ENCODE assay signal across 11 cellular contexts in genomic region chr6:91055959-91056358, GRCh38.
"Had no signal": no experiment of that assay in that cellular context is flagged by ENCODE, and none has a peak within 500 bp of the region (broad histone marks: within the 10 kb centered on the region; RNA-seq: fewer than 3 reads in every experiment).

No MANE protein-coding gene starts in this region.

- H3K27ac Mint-ChIP-seq: GM23338, H9, HFFc6 had no signal

- H3K9ac ChIP-seq: GM23248 had no signal

- H3K27ac ChIP-seq: GM23248 had no signal

- H3K9me3 ChIP-seq: HAP-1 had no signal

- DNase-seq: GM23248, GOT3, H7, H9, HCEC 1CT, HFFc6 had no signal

- H3K4me1 Mint-ChIP-seq: GM23338 had no signal

- H3K4me3 ChIP-seq: GM23248, GM23338, HAP-1 had no signal

- H2AFZ ChIP-seq: GM23248, GM23338 had no signal

- H3K4me2 ChIP-seq: GM23338 had no signal

- ATAC-seq: GM23338, HCT116 had no signal

- H3K4me1 ChIP-seq: HAP-1 had no signal

- FAIRE-seq: H1, H54 had no signal

- H3K4me3 Mint-ChIP-seq: GM23338, H9, HFFc6 had no signal

- H3K36me3 ChIP-seq: HAP-1 had no signal
